Comparison of ENCODE assay signal across 1 cellular context in the genomic region with DNA sequence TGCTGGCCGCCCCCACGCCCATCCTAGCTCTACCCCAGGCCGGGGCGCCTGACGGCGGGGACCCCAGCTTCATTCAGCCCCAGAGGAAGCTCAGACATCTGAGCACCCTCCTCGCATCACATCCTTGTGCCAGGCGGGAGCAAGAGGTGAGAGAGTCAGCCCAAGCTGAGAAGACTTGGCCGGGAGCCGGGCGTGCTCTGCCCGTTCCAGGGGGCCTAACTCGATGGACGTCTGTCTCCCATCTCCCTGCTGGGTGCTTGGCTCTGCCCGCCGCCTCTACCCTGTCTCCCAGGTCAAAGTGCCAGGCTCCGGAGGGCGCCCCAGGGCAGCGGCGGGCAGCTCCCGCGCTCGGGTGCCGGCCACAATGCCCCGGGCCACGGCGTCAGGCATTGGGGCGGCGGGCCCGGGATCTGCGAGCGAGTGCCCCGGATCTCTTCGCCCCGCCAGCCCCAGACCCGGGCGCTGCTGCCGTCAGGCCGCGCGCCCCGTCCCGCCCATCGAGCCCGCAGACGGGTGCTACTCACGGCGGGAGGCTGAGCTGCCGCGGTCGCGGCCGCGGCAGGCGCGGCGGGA.
A peak's percentile ranks its signal among the peaks of the same experiment; 100 is the strongest.
TF ChIP-seq lines count a peak whose summit lies in the region.

No MANE protein-coding gene starts in this region.

TF ChIP-seq in H1, 55 proteins besides CTCF, POLR2A, EP300 and RAD21:
- TF ChIP-seq JUND (IDR thresholded peaks at IDR 0.05; ENCODE audit: low read length) = no peak
- peak; percentile 29 for TF ChIP-seq EZH2 (IDR thresholded peaks at IDR 0.05; ENCODE audit: low read depth, low read length, severe bottlenecking)
- TF ChIP-seq, protein P1, sequence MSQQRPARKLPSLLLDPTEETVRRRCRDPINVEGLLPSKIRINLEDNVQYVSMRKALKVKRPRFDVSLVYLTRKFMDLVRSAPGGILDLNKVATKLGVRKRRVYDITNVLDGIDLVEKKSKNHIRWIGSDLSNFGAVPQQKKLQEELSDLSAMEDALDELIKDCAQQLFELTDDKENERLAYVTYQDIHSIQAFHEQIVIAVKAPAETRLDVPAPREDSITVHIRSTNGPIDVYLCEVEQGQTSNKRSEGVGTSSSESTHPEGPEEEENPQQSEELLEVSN (IDR thresholded peaks at IDR 0.05) = peak; percentile 51
- 0 out of 2 replicates have a peak, but pooled peaks have one; percentile 8 for TF ChIP-seq PHF8 (conservative IDR thresholded peaks at IDR 0.05; ENCODE audit: low read depth, low read length)
- no peak for TF ChIP-seq TAF7 (optimal IDR thresholded peaks at IDR 0.05; ENCODE audit: borderline replicate concordance, low read depth, low read length)
- no peak for TF ChIP-seq TEAD4 (IDR thresholded peaks at IDR 0.05; ENCODE audit: low read depth, low read length)
- no peak for TF ChIP-seq NRF1 (IDR thresholded peaks at IDR 0.05; ENCODE audit: low read depth, low read length)
- TF ChIP-seq KDM4A (IDR thresholded peaks at IDR 0.05; ENCODE audit: low read depth, low read length, severe bottlenecking) = peak; percentile 78
